Comparison of ENCODE assay signal across 8 cellular contexts in the genomic region with DNA sequence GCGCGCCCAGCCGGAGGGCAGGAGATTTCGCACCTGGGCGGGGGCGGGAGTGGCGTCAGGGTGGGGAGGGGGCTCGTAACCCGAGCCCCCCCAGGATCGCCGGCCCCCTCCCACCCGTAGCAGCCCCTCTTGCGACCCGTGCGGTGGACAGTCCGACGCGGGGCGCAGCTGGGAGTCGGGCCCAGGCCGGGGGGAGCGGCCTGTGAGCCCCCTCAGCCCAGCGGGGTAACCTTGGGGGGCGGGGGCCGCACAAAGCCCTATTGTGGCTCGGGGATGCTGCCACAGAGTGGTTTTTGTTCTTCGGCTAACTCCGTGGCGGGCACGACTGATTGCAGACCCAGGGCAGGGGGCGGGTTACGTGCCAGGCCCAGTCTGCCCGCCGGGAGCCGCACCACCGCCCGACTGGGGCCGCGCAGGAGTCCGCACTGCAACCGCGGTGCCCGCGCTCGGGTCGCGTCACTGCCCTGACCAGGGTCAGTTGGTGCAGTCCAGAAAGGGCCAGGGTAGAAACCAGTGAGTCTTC. TPM values are rescaled to one million over a fixed set of nuclear protein-coding genes. Genes with fewer than 3 reads are reported as not detected.
DNase-seq lines count a peak whose midpoint lies in the region; ATAC-seq and TF ChIP-seq lines count a peak whose summit lies in the region.

No MANE protein-coding gene starts in this region.

- peaks cover 40% of the 10 kb centered on the region for H3K4me1 Mint-ChIP-seq in neural crest cell

- peak overlapping the region; percentile 85 for H3K4me3 Mint-ChIP-seq in neural crest cell

- TF ChIP-seq CTCF in neural crest cell (conservative IDR thresholded peaks at IDR 0.05) = no peak

- no peak overlapping the region for H3K27ac Mint-ChIP-seq in neural crest cell (ENCODE audit: unreplicated experiment)

- DNase-seq in Right ventricle myocardium inferior (ENCODE audit: missing footprints) (peak; percentile 73), cardiac septum (ENCODE audit: low spot score) (no peak), foreskin melanocyte (peak; percentile 53), neural crest cell (ENCODE audit: low read depth, low spot score) (peak; percentile 44), NCI-H1694 (lab: John Stamatoyannopoulos, UW) (no peak)
- DNase-seq in activated T-cell treated with anti-CD3 and anti-CD28 coated beads, Interleukin-2, amount 50 U/mL, for 48 hours = peak; percentile 50 to 56
- DNase-seq in NK-92 treated with Interleukin-12 subunit alpha and Interleukin-12 subunit beta, amount 100 ng/mL, for 24 hours (lab: John Stamatoyannopoulos, UW) = no peak

- ATAC-seq in Right ventricle myocardium inferior = no peak
- ATAC-seq in HG03175 (IDR thresholded peaks at IDR 0.05; ENCODE audit: unreplicated experiment) = no peak

- intact Hi-C loops in Right ventricle myocardium inferior (cut with DNase I) (loop anchor here (2.0 kb wide), 1 partner anchor 183 kb away; no protein-coding TSS in a partner anchor), cardiac septum (cut with DNase I) (no loop called here)

- no peaks in the 10 kb centered on the region for H3K36me3 Mint-ChIP-seq in neural crest cell (ENCODE audit: low read depth)

- peaks cover 5% of the 10 kb centered on the region for H3K27me3 Mint-ChIP-seq in neural crest cell (ENCODE audit: low read depth)

- H3K9me3 Mint-ChIP-seq in neural crest cell = no peaks in the 10 kb centered on the region

RNA-seq across cellular contexts. Expression of gene AAAS, which starts 4.2 kb away (rescaled TPM):
- 38.5 TPM for total RNA-seq in Right ventricle myocardium inferior
- total RNA-seq in cardiac septum = 39.8 TPM
- total RNA-seq in neural crest cell = 94.1 and 95.1 TPM in 2 replicates

RNA-seq across cellular contexts. Expression of gene SP7, which starts 10.6 kb away (rescaled TPM):
- total RNA-seq in Right ventricle myocardium inferior = not detected
- total RNA-seq in cardiac septum = not detected
- total RNA-seq in neural crest cell = 0.07 TPM in 1 of 2 replicates, not detected in the other

RNA-seq across cellular contexts. Expression of gene MYG1, which starts 26.1 kb away (rescaled TPM):
- total RNA-seq in Right ventricle myocardium inferior (38.5 TPM), cardiac septum (29.5 TPM), neural crest cell (67.1 and 72.7 TPM in 2 replicates)

RNA-seq across cellular contexts. Expression of gene PFDN5, which starts 30.3 kb away (rescaled TPM):
- total RNA-seq in Right ventricle myocardium inferior (392 TPM), cardiac septum (322 TPM), neural crest cell (324 and 326 TPM in 2 replicates)

RNA-seq across cellular contexts. Expression of gene SP1, which starts 54.4 kb away (rescaled TPM):
- total RNA-seq in Right ventricle myocardium inferior = 31.3 TPM
- 31.3 TPM for total RNA-seq in cardiac septum
- 88.1 and 96.0 TPM in 2 replicates for total RNA-seq in neural crest cell

Comparison
In these comparisons a context has a peak if more than half of its experiments do, and no peak if none do; other contexts are left out.
1. DNase-seq: peak in Right ventricle myocardium inferior (single experiment), activated T-cell treated with anti-CD3 and anti-CD28 coated beads, Interleukin-2, amount 50 U/mL, for 48 hours (2 of 2), foreskin melanocyte (single experiment) and neural crest cell (single experiment); none in cardiac septum (single experiment), NK-92 treated with Interleukin-12 subunit alpha and Interleukin-12 subunit beta, amount 100 ng/mL, for 24 hours (single experiment) and NCI-H1694 (single experiment).